In genomic region chr18:77167276-77167675, GRCh38 we compare ENCODE assay signal across 15 cellular contexts.
"Had no signal": no experiment of that assay in that cellular context is flagged by ENCODE, and none has a peak within 500 bp of the region (broad histone marks: within the 10 kb centered on the region; RNA-seq: fewer than 3 reads in every experiment).

No MANE protein-coding gene starts in this region.

- H3K27me3 ChIP-seq: hepatocyte, right lobe of liver had no signal

- H3K36me3 ChIP-seq: gastrocnemius medialis, right lobe of liver, tibial nerve had no signal

- H3K36me3 Mint-ChIP-seq: activated CD4-positive, alpha-beta memory T cell treated with anti-CD3 and anti-CD28 coated beads for 36 hours; activated naive CD8-positive, alpha-beta T cell treated with anti-CD3 and anti-CD28 coated beads for 36 hours; stimulated activated effector memory CD8-positive, alpha-beta T cell treated with anti-CD3 and anti-CD28 coated beads, Interleukin-12 subunit alpha, Interleukin-12 subunit beta, amount 100 ng/mL, for 72 hours; T-cell had no signal

- H3K27ac Mint-ChIP-seq: activated CD4-positive, alpha-beta memory T cell treated with anti-CD3 and anti-CD28 coated beads for 36 hours; activated naive CD8-positive, alpha-beta T cell treated with anti-CD3 and anti-CD28 coated beads for 36 hours; stimulated activated effector memory CD8-positive, alpha-beta T cell treated with anti-CD3 and anti-CD28 coated beads, Interleukin-12 subunit alpha, Interleukin-12 subunit beta, amount 100 ng/mL, for 72 hours; T-cell had no signal

- H3K4me2 ChIP-seq: hepatocyte had no signal

- H2AFZ ChIP-seq: hepatocyte had no signal

- H3K4me3 ChIP-seq: gastrocnemius medialis, hepatocyte, right lobe of liver, SK-N-MC, tibial nerve had no signal

- DNase-seq: activated CD4-positive, alpha-beta memory T cell treated with anti-CD3 and anti-CD28 coated beads for 36 hours; activated gamma-delta T cell treated with Interleukin-2 at 50 U/mL for 16 hours; activated naive CD8-positive, alpha-beta T cell treated with anti-CD3 and anti-CD28 coated beads for 36 hours; activated T-cell treated with anti-CD3 and anti-CD28 coated beads, Interleukin-2, amount 50 U/mL, for 4 hours; anterior cingulate cortex; effector CD4-positive, alpha-beta T cell; gastrocnemius medialis; kidney glomerular epithelial cell; right lobe of liver; T-cell had no signal

- H3K4me1 Mint-ChIP-seq: activated naive CD8-positive, alpha-beta T cell treated with anti-CD3 and anti-CD28 coated beads for 36 hours had no signal

- H3K4me3 Mint-ChIP-seq: activated CD4-positive, alpha-beta memory T cell treated with anti-CD3 and anti-CD28 coated beads for 36 hours; activated naive CD8-positive, alpha-beta T cell treated with anti-CD3 and anti-CD28 coated beads for 36 hours; activated T-cell treated with anti-CD3 and anti-CD28 coated beads, Interleukin-2, amount 50 U/mL, for 4 hours; stimulated activated effector memory CD8-positive, alpha-beta T cell treated with anti-CD3 and anti-CD28 coated beads, Interleukin-12 subunit alpha, Interleukin-12 subunit beta, amount 100 ng/mL, for 72 hours; T-cell had no signal

- H3K4me1 ChIP-seq: gastrocnemius medialis, right lobe of liver had no signal

- H3K9me3 Mint-ChIP-seq: activated CD4-positive, alpha-beta memory T cell treated with anti-CD3 and anti-CD28 coated beads for 36 hours; activated naive CD8-positive, alpha-beta T cell treated with anti-CD3 and anti-CD28 coated beads for 36 hours; activated T-cell treated with anti-CD3 and anti-CD28 coated beads, Interleukin-2, amount 50 U/mL, for 4 hours; stimulated activated effector memory CD8-positive, alpha-beta T cell treated with anti-CD3 and anti-CD28 coated beads, Interleukin-12 subunit alpha, Interleukin-12 subunit beta, amount 100 ng/mL, for 72 hours; T-cell had no signal

- H3K79me2 ChIP-seq: hepatocyte had no signal

- H3K27me3 Mint-ChIP-seq: activated CD4-positive, alpha-beta memory T cell treated with anti-CD3 and anti-CD28 coated beads for 36 hours; activated naive CD8-positive, alpha-beta T cell treated with anti-CD3 and anti-CD28 coated beads for 36 hours had no signal

- H3K27ac ChIP-seq: gastrocnemius medialis, hepatocyte, right lobe of liver, SK-N-MC, VCaP had no signal

- H3K9me3 ChIP-seq: gastrocnemius medialis, right lobe of liver, tibial nerve had no signal
